ENCODE assay signal across 17 cellular contexts in genomic region chr9:131121346-131121745, GRCh38. TPM values are rescaled to one million over a fixed set of nuclear protein-coding genes. Genes with fewer than 3 reads are reported as not detected.
DNase-seq lines count a peak whose midpoint lies in the region; ATAC-seq and TF ChIP-seq lines count a peak whose summit lies in the region.
"Had no signal": no experiment of that assay in that cellular context is flagged by ENCODE, and none has a peak within 500 bp of the region (broad histone marks: within the 10 kb centered on the region; RNA-seq: fewer than 3 reads in every experiment).

No MANE protein-coding gene starts in this region.

- no peak overlapping the region for H3K4me3 ChIP-seq in right atrium auricular region
- H3K4me3 ChIP-seq: BLaER1 had no signal

- H3K9me3 ChIP-seq in right atrium auricular region: no peaks in the 10 kb centered on the region
- H3K9me3 ChIP-seq: BLaER1, Caco-2 had no signal

- peaks cover 22% of the 10 kb centered on the region for H3K4me1 Mint-ChIP-seq in neural crest cell

- H3K36me3 ChIP-seq in right atrium auricular region: peaks cover 13% of the 10 kb centered on the region

- ATAC-seq in Right ventricle myocardium superior (ENCODE audit: poor library complexity) (no peak), HG02759 (IDR thresholded peaks at IDR 0.05; ENCODE audit: unreplicated experiment) (no peak)

- no peaks in the 10 kb centered on the region for H3K9me3 Mint-ChIP-seq in neural crest cell
- H3K9me3 Mint-ChIP-seq: CD8-positive, alpha-beta memory T cell; HFFc6 had no signal

- TF ChIP-seq POLR2A in erythroblast (IDR thresholded peaks at IDR 0.05; ENCODE audit: low read length): no peak

- peaks cover 0 to 12% of the 10 kb centered on the region in 2 donors for H3K4me1 ChIP-seq in right atrium auricular region
- H3K4me1 ChIP-seq: Caco-2 had no signal

- no peaks in the 10 kb centered on the region for H3K27me3 ChIP-seq in right atrium auricular region
- H3K27me3 ChIP-seq: BLaER1 had no signal

- no peak overlapping the region for H3K27ac Mint-ChIP-seq in neural crest cell (ENCODE audit: unreplicated experiment)
- H3K27ac Mint-ChIP-seq: HFFc6 had no signal

- H3K27ac ChIP-seq in right atrium auricular region: no peak overlapping the region

- DNase-seq in right atrium auricular region (ENCODE audit: low spot score) (peak; percentile 36), Right ventricle myocardium superior (no peak), erythroblast (lab: John Stamatoyannopoulos, UW) (peak; percentile 37 to 40), neural crest cell (ENCODE audit: low read depth, low spot score) (no peak), OCI-M2 (lab: John Stamatoyannopoulos, UW; ENCODE audit: unreplicated experiment) (no peak)
- no peak for DNase-seq in stimulated activated CD4-positive, alpha-beta T cell treated with anti-CD3 and anti-CD28 coated beads, Interleukin-12 subunit alpha, Interleukin-12 subunit beta, amount 100 ng/mL, for 4 hours
- DNase-seq: 8988T; AML-193; Caco-2; CD8-positive, alpha-beta memory T cell; DND-41; GDM1; HCEC 1CT; HFFc6; IMR-90 had no signal

- H3K4me3 Mint-ChIP-seq in neural crest cell: peak overlapping the region; percentile 39
- H3K4me3 Mint-ChIP-seq: HFFc6 had no signal

- peaks cover 2% of the 10 kb centered on the region for H3K36me3 Mint-ChIP-seq in neural crest cell (ENCODE audit: low read depth)

- no peaks in the 10 kb centered on the region for H3K27me3 Mint-ChIP-seq in neural crest cell (ENCODE audit: low read depth)

- intact Hi-C loops in Right ventricle myocardium superior (cut with DNase I): no loop called here

- TF ChIP-seq CTCF in right atrium auricular region (IDR thresholded peaks at IDR 0.05) (no peak), neural crest cell (conservative IDR thresholded peaks at IDR 0.05) (no peak)

RNA-seq across cellular contexts. Expression of gene NUP214, which starts 4.0 kb away (rescaled TPM):
- total RNA-seq in right atrium auricular region (10 to 100 TPM; 29.5 to 31.6 TPM), Right ventricle myocardium superior (22.4 TPM), neural crest cell (72.3 and 77.9 TPM in 2 replicates)

RNA-seq across cellular contexts. Expression of gene AIF1L, which starts 25.0 kb away (rescaled TPM):
- total RNA-seq in right atrium auricular region (10 to 100 TPM; 15.4 to 27.3 TPM), Right ventricle myocardium superior (22.8 TPM), neural crest cell (118 and 122 TPM in 2 replicates)

Comparison
In these comparisons a context has a peak if more than half of its experiments do, and no peak if none do; other contexts are left out.
1. DNase-seq: peak in right atrium auricular region (single experiment) and erythroblast (2 of 2); none in Right ventricle myocardium superior (single experiment), neural crest cell (single experiment), OCI-M2 (single experiment) and stimulated activated CD4-positive, alpha-beta T cell treated with anti-CD3 and anti-CD28 coated beads, Interleukin-12 subunit alpha, Interleukin-12 subunit beta, amount 100 ng/mL, for 4 hours (single experiment).